7 cellular contexts compared by ENCODE assay signal in genomic region chr5:83815661-83816060, GRCh38.
"Had no signal": no experiment of that assay in that cellular context is flagged by ENCODE, and none has a peak within 500 bp of the region (broad histone marks: within the 10 kb centered on the region; RNA-seq: fewer than 3 reads in every experiment).

No MANE protein-coding gene starts in this region.

- DNase-seq: GM23248, GOT3, H7, H9, HCEC 1CT, HFFc6 had no signal

- FAIRE-seq: H1 had no signal
